11 cellular contexts compared by ENCODE assay signal in the genomic region with DNA sequence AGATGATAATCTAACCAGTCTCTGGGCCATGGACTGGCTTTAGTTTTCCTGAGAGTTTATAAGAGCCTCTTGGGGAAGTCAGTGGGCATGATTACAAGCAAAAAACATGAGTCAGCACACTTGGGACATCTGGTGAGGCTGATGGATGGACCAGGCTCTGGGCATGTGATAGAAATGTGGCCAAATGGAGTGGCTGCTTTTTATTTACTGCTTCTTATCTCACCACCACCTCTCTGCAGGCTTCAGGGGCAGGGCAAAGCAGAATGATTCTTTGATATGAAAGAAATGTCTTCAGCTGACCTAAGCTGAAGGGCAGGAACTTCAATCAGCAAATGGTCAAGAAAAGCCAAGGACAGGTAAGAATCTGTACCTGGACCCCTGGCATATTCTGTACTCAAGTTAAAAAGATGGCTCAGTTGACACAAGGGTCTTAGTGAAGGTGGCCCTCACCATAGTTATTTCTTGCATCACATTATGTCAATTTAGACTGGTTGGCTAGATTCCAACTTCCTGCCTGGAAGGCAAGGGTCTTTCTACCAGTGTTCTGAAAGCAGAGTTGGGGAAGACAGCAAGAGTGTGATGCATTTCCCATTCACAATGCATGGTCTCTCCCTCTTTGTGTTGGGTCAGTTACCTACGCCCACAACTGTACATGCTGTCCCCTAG.
DNase-seq lines count a peak whose midpoint lies in the region; ATAC-seq, FAIRE-seq and TF ChIP-seq lines count a peak whose summit lies in the region.
"Had no signal": no experiment of that assay in that cellular context is flagged by ENCODE, and none has a peak within 500 bp of the region (broad histone marks: within the 10 kb centered on the region; RNA-seq: fewer than 3 reads in every experiment).

No MANE protein-coding gene starts in this region.

- FAIRE-seq in pancreas (lab: Jason Lieb, UNC) = no peak
- FAIRE-seq: colon had no signal

- in situ Hi-C loops in astrocyte of the spinal cord (cut with HindIII; ENCODE audit: low sequenced_read_pairs) = no loop called here

- no peaks in the 10 kb centered on the region for H3K9me2 ChIP-seq in Karpas-422 (replicated peaks; ENCODE audit: insufficient read depth, low read length)

- no peak for ATAC-seq in pancreas

- H3K27ac ChIP-seq in Karpas-422 (ENCODE audit: low read length) (peak overlapping the region; percentile 96), osteoblast (ENCODE audit: low read depth, low read length) (peak overlapping the region; percentile 2), pancreas (no peak overlapping the region)

- peak; percentile 72 for DNase-seq in DMS 273 treated with DMSO at 0.1 percent for 48 hours (lab: John Stamatoyannopoulos, UW)
- peak; percentile 53 for DNase-seq in Karpas-422
- peak; percentile 64 for DNase-seq in astrocyte of the spinal cord (ENCODE audit: low read depth, low spot score)
- DNase-seq in osteoblast (ENCODE audit: insufficient read length, low spot score, missing footprints) = peak; percentile 37
- no peak for DNase-seq in NCI-H345 (lab: John Stamatoyannopoulos, UW)
- no peak for DNase-seq in pancreas
- no peak for DNase-seq in T-helper 1 cell
- DNase-seq in middle frontal gyrus (ENCODE audit: extremely low spot score, low spot score) = no peak
- DNase-seq: naive B cell; stimulated activated naive CD4-positive, alpha-beta T cell treated with Interleukin-2 at 50 U/mL for 16 hours had no signal

- H3K4me1 ChIP-seq in Karpas-422 (ENCODE audit: low read length) (peaks cover 96% of the 10 kb centered on the region), osteoblast (ENCODE audit: insufficient read depth, low read length) (peaks cover 40% of the 10 kb centered on the region), pancreas (no peaks in the 10 kb centered on the region)

- intact Hi-C loops in pancreas (cut with DNase I) = loop anchor here in 1 of 3 donors (5.0 kb wide), 1 partner anchor 381 kb away; no protein-coding TSS in a partner anchor

- peak overlapping the region; percentile 67 for H3K9ac ChIP-seq in Karpas-422 (ENCODE audit: low read length)

- H3K9me3 ChIP-seq in Karpas-422 (ENCODE audit: low read length) (no peaks in the 10 kb centered on the region), osteoblast (ENCODE audit: low read depth, low read length) (no peaks in the 10 kb centered on the region), pancreas (no peaks in the 10 kb centered on the region)

- H3K4me3 ChIP-seq in Karpas-422 (ENCODE audit: low read length) (peak overlapping the region; percentile 55; the same call in 1 of the 2 replicates), astrocyte of the spinal cord (ENCODE audit: low read depth, low read length) (no peak overlapping the region), osteoblast (ENCODE audit: insufficient read depth, low read length) (no peak overlapping the region), pancreas (no peak overlapping the region)

- TF ChIP-seq CTCF in astrocyte of the spinal cord (IDR thresholded peaks at IDR 0.05; ENCODE audit: low read depth, low read length) (no peak), osteoblast (IDR thresholded peaks at IDR 0.05; ENCODE audit: extremely low read depth, low read depth, low read length) (no peak), pancreas (IDR thresholded peaks at IDR 0.05) (no peak)

- 75 to 88% methylated on average over 1 of the region's 1 CpG for WGBS in pancreas, 2 donors

- H3K27me3 ChIP-seq in Karpas-422 (ENCODE audit: low read length) (no peaks in the 10 kb centered on the region), osteoblast (ENCODE audit: insufficient read depth, low read length) (no peaks in the 10 kb centered on the region), pancreas (no peaks in the 10 kb centered on the region)

- peak overlapping the region; percentile 38; the same call in 1 of the 2 replicates for H2AFZ ChIP-seq in Karpas-422 (ENCODE audit: low read length)
- no peak overlapping the region for H2AFZ ChIP-seq in osteoblast (ENCODE audit: low read length)

- H3K4me2 ChIP-seq in Karpas-422 (ENCODE audit: low read depth, low read length, poor library complexity, severe bottlenecking) (peak overlapping the region; percentile 71), osteoblast (ENCODE audit: insufficient read depth, low read length) (peak overlapping the region; percentile 1)

- no peaks in the 10 kb centered on the region for H3K36me3 ChIP-seq in Karpas-422 (ENCODE audit: insufficient read depth, low read length)
- no peaks in the 10 kb centered on the region for H3K36me3 ChIP-seq in osteoblast (ENCODE audit: insufficient read depth, low read length)
- no peaks in the 10 kb centered on the region for H3K36me3 ChIP-seq in pancreas

- H4K20me1 ChIP-seq in Karpas-422 (ENCODE audit: insufficient read depth, low read depth, low read length) = no peaks in the 10 kb centered on the region
- H4K20me1 ChIP-seq in osteoblast (ENCODE audit: insufficient read depth, low read length) = no peaks in the 10 kb centered on the region

- H3K79me2 ChIP-seq in Karpas-422 (ENCODE audit: low read length) (no peaks in the 10 kb centered on the region), osteoblast (ENCODE audit: insufficient read depth, low read length) (no peaks in the 10 kb centered on the region)

Comparison
In these comparisons a context has a peak if more than half of its experiments do, and no peak if none do; other contexts are left out.
1. DNase-seq: peak in DMS 273 treated with DMSO at 0.1 percent for 48 hours (single experiment), Karpas-422 (single experiment), astrocyte of the spinal cord (single experiment) and osteoblast (single experiment); none in NCI-H345 (single experiment), pancreas (0 of 6), T-helper 1 cell (0 of 5) and middle frontal gyrus (single experiment).
2. H3K27ac ChIP-seq: peak in Karpas-422 (single experiment) and osteoblast (single experiment); none in pancreas (0 of 4).